In the genomic region with DNA sequence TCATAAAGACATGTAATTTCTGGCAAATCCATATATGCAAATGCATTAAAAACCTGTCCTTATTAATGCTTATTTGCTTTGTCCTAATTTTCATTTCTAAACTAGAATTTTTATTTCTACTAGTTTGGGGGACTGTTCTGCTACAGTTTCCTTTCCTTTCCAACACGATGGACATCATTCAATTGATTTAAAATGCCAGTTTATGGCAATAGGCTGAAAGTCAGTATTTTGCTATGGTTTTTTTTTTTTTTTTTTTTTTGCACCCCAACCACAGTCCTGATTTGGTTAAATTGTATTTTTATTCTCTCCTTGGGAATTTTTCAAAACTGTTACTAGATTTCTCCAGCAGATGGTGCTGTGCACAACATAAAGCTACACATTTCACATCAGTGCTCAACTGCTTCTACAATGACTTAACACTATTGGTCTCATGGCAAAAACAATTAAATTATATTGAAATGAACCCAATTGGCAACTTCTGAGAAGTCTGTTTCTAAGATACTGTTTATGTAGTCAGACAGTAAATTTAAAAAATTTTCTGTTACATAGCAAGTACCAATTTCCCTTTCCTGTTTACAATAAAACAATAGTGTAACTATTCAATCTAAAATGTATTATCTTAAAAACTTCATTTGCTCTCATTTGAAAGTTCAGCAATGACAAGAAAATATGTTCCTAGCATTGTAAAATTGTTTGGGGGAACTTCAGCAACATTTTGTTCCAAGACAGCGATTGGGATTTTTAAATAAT, we compare ENCODE assay signal across 1 cellular context.
TF ChIP-seq lines count a peak whose summit lies in the region.

No MANE protein-coding gene starts in this region.

TF ChIP-seq in WTC11, 78 proteins besides CTCF, POLR2A, EP300 and RAD21 (continued from another document):
- TF ChIP-seq, protein P1, sequence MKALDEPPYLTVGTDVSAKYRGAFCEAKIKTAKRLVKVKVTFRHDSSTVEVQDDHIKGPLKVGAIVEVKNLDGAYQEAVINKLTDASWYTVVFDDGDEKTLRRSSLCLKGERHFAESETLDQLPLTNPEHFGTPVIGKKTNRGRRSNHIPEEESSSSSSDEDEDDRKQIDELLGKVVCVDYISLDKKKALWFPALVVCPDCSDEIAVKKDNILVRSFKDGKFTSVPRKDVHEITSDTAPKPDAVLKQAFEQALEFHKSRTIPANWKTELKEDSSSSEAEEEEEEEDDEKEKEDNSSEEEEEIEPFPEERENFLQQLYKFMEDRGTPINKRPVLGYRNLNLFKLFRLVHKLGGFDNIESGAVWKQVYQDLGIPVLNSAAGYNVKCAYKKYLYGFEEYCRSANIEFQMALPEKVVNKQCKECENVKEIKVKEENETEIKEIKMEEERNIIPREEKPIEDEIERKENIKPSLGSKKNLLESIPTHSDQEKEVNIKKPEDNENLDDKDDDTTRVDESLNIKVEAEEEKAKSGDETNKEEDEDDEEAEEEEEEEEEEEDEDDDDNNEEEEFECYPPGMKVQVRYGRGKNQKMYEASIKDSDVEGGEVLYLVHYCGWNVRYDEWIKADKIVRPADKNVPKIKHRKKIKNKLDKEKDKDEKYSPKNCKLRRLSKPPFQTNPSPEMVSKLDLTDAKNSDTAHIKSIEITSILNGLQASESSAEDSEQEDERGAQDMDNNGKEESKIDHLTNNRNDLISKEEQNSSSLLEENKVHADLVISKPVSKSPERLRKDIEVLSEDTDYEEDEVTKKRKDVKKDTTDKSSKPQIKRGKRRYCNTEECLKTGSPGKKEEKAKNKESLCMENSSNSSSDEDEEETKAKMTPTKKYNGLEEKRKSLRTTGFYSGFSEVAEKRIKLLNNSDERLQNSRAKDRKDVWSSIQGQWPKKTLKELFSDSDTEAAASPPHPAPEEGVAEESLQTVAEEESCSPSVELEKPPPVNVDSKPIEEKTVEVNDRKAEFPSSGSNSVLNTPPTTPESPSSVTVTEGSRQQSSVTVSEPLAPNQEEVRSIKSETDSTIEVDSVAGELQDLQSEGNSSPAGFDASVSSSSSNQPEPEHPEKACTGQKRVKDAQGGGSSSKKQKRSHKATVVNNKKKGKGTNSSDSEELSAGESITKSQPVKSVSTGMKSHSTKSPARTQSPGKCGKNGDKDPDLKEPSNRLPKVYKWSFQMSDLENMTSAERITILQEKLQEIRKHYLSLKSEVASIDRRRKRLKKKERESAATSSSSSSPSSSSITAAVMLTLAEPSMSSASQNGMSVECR (CRISPR knock-in tag; IDR thresholded peaks at IDR 0.05; ENCODE audit: borderline replicate concordance), result no peak
TF ChIP-seq in WTC11: peak in this region for 0.
